14 cellular contexts compared by ENCODE assay signal in the genomic region with DNA sequence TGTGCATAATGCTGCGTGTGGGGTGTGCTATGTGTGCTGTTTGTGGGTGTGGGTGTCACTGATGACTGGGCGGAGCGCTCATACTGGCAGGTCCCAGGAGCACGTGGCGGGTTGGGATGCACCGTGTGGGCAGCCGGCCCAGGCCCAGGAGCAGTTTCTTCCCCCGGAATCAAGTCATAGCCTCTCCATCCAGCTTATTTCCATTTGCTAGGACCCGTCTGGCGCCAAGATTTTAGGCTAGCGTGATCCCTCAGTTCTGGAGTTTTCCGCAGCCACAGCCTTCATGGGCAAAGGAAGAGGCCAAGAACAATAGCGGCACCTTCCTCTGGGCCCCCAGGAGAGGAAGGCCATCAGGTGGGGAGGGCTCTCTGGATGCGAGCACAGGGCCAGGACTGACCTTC.
"Had no signal": no experiment of that assay in that cellular context is flagged by ENCODE, and none has a peak within 500 bp of the region (broad histone marks: within the 10 kb centered on the region; RNA-seq: fewer than 3 reads in every experiment).

No MANE protein-coding gene starts in this region.

- H3K4me1 ChIP-seq: spleen, upper lobe of left lung had no signal

- FAIRE-seq: colon had no signal

- H3K4me3 ChIP-seq: cardiac muscle cell, esophagus squamous epithelium, spleen, upper lobe of left lung had no signal

- H3K27ac ChIP-seq: cardiac muscle cell, neutrophil, spleen, upper lobe of left lung had no signal

- H3K27me3 ChIP-seq: cardiac muscle cell, esophagus squamous epithelium, neutrophil, upper lobe of left lung had no signal

- ATAC-seq: activated CD4-positive, CD25-positive, alpha-beta regulatory T cell treated with anti-CD3 and anti-CD28 coated beads, Interleukin-2, amount 50 U/mL, for 24 hours; T-cell had no signal

- DNase-seq: activated naive CD4-positive, alpha-beta T cell treated with anti-CD3 and anti-CD28 coated beads, Interleukin-2, amount 50 U/mL, for 16 hours; activated T-cell treated with anti-CD3 and anti-CD28 coated beads for 4 hours; esophagus squamous epithelium; immature natural killer cell; naive B cell; SK-N-SH; spleen; T-cell; T-helper 9 cell; upper lobe of left lung had no signal

- H3K36me3 ChIP-seq: cardiac muscle cell, esophagus squamous epithelium, neutrophil, spleen, upper lobe of left lung had no signal

- H3K9me3 ChIP-seq: esophagus squamous epithelium, neutrophil, SK-N-SH, spleen, upper lobe of left lung had no signal
